Comparison of ENCODE assay signal across 2 cellular contexts in the genomic region with DNA sequence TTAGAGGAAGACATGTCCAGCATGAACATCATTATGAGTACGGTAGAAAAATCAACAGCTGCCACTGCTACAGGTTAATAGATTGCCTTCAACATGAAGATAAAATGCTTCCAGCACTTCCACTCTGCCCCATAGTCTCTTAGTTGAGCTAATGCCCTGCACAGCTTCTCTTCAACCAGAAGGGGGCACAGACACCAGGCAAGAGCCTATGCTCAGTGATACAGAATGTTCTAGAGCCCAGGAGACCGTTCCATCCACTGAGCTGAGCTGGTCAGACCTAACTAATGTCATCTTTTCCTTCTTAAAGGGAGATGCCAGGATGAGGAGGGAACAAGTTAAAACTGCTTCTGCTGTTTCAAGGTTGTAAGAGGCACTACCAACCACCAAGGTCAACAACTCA.
TF ChIP-seq lines count a peak whose summit lies in the region.

No MANE protein-coding gene starts in this region.

TF ChIP-seq in IMR-90, 13 proteins besides CTCF, POLR2A, EP300 and RAD21:
- TF ChIP-seq SMC3 (IDR thresholded peaks at IDR 0.05; ENCODE audit: low read depth, low read length) (0 out of 2 replicates have a peak, but pooled peaks have one; percentile 29), RFX5 (IDR thresholded peaks at IDR 0.05; ENCODE audit: low read depth, low read length) (no peak)
TF ChIP-seq in IMR-90: peak in this region for 1.

TF ChIP-seq in K562, 482 proteins besides CTCF, POLR2A, EP300 and RAD21:
- TF ChIP-seq TAF9B (IDR thresholded peaks at IDR 0.05; ENCODE audit: partially characterized antibody) (no peak), SMC3 (conservative IDR thresholded peaks at IDR 0.05; ENCODE audit: insufficient read depth, low read depth, low read length) (0 out of 2 replicates have a peak, but pooled peaks have one; percentile 16)
